Comparison of ENCODE assay signal across 1 cellular context in the genomic region with DNA sequence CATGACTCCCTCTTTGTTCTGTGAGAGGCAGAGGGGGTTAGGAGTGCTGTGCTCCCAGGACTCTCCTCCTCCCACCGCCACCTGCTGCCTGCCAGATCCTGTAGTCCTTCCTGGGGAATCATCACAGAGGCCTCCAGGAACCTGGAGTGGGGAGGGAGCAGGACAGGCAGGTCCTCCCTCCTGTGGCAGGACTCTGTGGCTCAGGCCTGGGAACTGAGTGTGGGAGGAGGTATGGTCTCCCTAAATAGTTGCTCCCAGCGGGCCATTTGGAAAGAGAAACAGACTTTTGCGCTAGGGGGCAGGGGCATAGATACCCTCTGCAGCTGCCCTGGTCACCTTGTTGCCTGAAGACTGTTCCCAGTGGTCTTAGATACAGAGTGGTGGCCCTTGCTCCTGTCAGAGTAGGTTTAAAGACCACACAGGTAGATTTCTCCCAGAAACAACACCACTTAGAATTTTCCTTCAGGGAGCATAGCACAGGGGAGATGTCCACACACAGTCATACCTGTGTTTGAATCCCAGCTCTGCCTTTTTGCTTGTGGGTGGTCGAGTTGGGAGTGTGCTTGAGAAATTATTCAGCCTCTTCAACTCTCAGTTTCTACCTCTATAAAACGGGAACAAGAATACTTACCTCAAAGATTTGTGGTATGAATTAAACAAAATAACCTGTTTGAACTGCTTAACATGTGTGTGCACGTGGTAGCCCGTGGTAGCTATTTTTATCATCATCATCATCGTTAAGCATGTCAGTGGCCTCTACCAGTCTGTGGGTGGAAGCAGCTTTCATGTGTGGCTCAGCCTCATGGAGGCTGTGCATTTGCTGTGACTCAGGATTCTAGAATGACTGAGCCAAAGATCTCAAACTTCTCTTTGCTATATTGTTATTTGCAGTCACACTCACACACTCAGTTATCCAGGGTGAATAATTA.
TF ChIP-seq lines count a peak whose summit lies in the region.

No MANE protein-coding gene starts in this region.

TF ChIP-seq in K562, 482 proteins besides CTCF, POLR2A, EP300 and RAD21 (continued from another document and continues in another):
- TF ChIP-seq ATF6 (CRISPR knock-in tag; IDR thresholded peaks at IDR 0.05) (no peak), NCOA4 (IDR thresholded peaks at IDR 0.05; ENCODE audit: partially characterized antibody) (no peak), KAT2B (IDR thresholded peaks at IDR 0.05; ENCODE audit: low read depth, low read length) (no peak), FOXA3 (CRISPR knock-in tag; conservative IDR thresholded peaks at IDR 0.05 in 1 of 2, IDR thresholded peaks at IDR 0.05 in 1 of 2) (no peak), TEAD4 (IDR thresholded peaks at IDR 0.05; ENCODE audit: low read length) (0 out of 2 replicates have a peak, but pooled peaks have one; percentile 33), TEAD4 (CRISPR knock-in tag; IDR thresholded peaks at IDR 0.05; ENCODE audit: borderline replicate concordance) (no peak), KLF13 (tag; IDR thresholded peaks at IDR 0.05; ENCODE audit: borderline replicate concordance, low read depth) (no peak), ATF7 (IDR thresholded peaks at IDR 0.05) (0 out of 2 replicates have a peak, but pooled peaks have one; percentile 11), STAT5A (IDR thresholded peaks at IDR 0.05; ENCODE audit: borderline replicate concordance, low read length) (no peak), IRF2 (CRISPR knock-in tag; IDR thresholded peaks at IDR 0.05) (no peak), HDAC3 (IDR thresholded peaks at IDR 0.05; ENCODE audit: borderline replicate concordance, partially characterized antibody) (no peak), MAFK (IDR thresholded peaks at IDR 0.05; ENCODE audit: low read length) (peak; percentile 8; the same call in 1 of the 2 replicates), ARID1B (IDR thresholded peaks at IDR 0.05) (peak; percentile 32; the same call in 1 of the 2 replicates), RNF2 (IDR thresholded peaks at IDR 0.05) (no peak), MIER1 (IDR thresholded peaks at IDR 0.05; ENCODE audit: low read depth) (no peak), U2AF2 (optimal IDR thresholded peaks at IDR 0.05; ENCODE audit: low read depth, low read length) (no peak), CBFA2T3 (IDR thresholded peaks at IDR 0.05) (peak; percentile 16; the same call in 1 of the 2 replicates), PHF21A (IDR thresholded peaks at IDR 0.05; ENCODE audit: borderline replicate concordance, low read depth) (no peak), CREB3 (tag; conservative IDR thresholded peaks at IDR 0.05; ENCODE audit: low read depth) (no peak; the same call in 1 of the 2 replicates), GATA2 (CRISPR knock-in tag; IDR thresholded peaks at IDR 0.05) (no peak), SMAD2 (IDR thresholded peaks at IDR 0.05; ENCODE audit: low read depth, low read length) (no peak), HNRNPLL (IDR thresholded peaks at IDR 0.05; ENCODE audit: low read depth, low read length, poor library complexity, severe bottlenecking) (no peak), CHD4 (IDR thresholded peaks at IDR 0.05; ENCODE audit: insufficient read depth, insufficient replicate concordance, low read depth, low read length, poor library complexity, severe bottlenecking) (no peak), CHD1 (IDR thresholded peaks at IDR 0.05; ENCODE audit: low read length) (no peak), LARP7 (IDR thresholded peaks at IDR 0.05) (no peak), C11orf30 (IDR thresholded peaks at IDR 0.05; ENCODE audit: low read depth) (peak; percentile 45), ETS2 (tag; IDR thresholded peaks at IDR 0.05; ENCODE audit: borderline replicate concordance, poor library complexity, severe bottlenecking) (no peak), SETDB1 (IDR thresholded peaks at IDR 0.05; ENCODE audit: low read length) (no peak), PHF20 (IDR thresholded peaks at IDR 0.05; ENCODE audit: partially characterized antibody) (no peak), ZNF561 (CRISPR knock-in tag; conservative IDR thresholded peaks at IDR 0.05) (no peak), ZNF134 (CRISPR knock-in tag; conservative IDR thresholded peaks at IDR 0.05) (0 out of 2 replicates have a peak, but pooled peaks have one; percentile 15), RHOXF2B (CRISPR knock-in tag; conservative IDR thresholded peaks at IDR 0.05) (no peak), ZFX (CRISPR knock-in tag; IDR thresholded peaks at IDR 0.05) (peak; percentile 32; the same call in 1 of the 2 replicates), E2F3 (CRISPR knock-in tag; IDR thresholded peaks at IDR 0.05) (no peak), ZNF766 (CRISPR knock-in tag; conservative IDR thresholded peaks at IDR 0.05) (no peak), ZKSCAN8 (CRISPR knock-in tag; IDR thresholded peaks at IDR 0.05) (no peak), DMBX1 (CRISPR knock-in tag; IDR thresholded peaks at IDR 0.05; ENCODE audit: borderline replicate concordance) (peak; percentile 82), E2F8 (IDR thresholded peaks at IDR 0.05; ENCODE audit: low read depth, partially characterized antibody) (no peak), SIN3A (IDR thresholded peaks at IDR 0.05; ENCODE audit: borderline replicate concordance in 2 of 2, control insufficient read depth in 1 of 2, low read depth in 2 of 2, low read length in 2 of 2) (no peak), HEY1 (CRISPR knock-in tag; IDR thresholded peaks at IDR 0.05; ENCODE audit: borderline replicate concordance) (no peak), ZNF384 (IDR thresholded peaks at IDR 0.05; ENCODE audit: low read depth, low read length) (no peak), ZNF311 (CRISPR knock-in tag; IDR thresholded peaks at IDR 0.05) (no peak)
- TF ChIP-seq, protein P1, sequence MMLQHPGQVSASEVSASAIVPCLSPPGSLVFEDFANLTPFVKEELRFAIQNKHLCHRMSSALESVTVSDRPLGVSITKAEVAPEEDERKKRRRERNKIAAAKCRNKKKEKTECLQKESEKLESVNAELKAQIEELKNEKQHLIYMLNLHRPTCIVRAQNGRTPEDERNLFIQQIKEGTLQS (IDR thresholded peaks at IDR 0.05) = peak; percentile 18; the same call in 1 of the 2 replicates
- TF ChIP-seq, protein P1 (CRISPR knock-in tag; conservative IDR thresholded peaks at IDR 0.05) = no peak
- TF ChIP-seq, protein P2, sequence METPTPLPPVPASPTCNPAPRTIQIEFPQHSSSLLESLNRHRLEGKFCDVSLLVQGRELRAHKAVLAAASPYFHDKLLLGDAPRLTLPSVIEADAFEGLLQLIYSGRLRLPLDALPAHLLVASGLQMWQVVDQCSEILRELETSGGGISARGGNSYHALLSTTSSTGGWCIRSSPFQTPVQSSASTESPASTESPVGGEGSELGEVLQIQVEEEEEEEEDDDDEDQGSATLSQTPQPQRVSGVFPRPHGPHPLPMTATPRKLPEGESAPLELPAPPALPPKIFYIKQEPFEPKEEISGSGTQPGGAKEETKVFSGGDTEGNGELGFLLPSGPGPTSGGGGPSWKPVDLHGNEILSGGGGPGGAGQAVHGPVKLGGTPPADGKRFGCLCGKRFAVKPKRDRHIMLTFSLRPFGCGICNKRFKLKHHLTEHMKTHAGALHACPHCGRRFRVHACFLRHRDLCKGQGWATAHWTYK (CRISPR knock-in tag; IDR thresholded peaks at IDR 0.05) = peak; percentile 77; the same call in 1 of the 2 replicates
- TF ChIP-seq, protein P3, sequence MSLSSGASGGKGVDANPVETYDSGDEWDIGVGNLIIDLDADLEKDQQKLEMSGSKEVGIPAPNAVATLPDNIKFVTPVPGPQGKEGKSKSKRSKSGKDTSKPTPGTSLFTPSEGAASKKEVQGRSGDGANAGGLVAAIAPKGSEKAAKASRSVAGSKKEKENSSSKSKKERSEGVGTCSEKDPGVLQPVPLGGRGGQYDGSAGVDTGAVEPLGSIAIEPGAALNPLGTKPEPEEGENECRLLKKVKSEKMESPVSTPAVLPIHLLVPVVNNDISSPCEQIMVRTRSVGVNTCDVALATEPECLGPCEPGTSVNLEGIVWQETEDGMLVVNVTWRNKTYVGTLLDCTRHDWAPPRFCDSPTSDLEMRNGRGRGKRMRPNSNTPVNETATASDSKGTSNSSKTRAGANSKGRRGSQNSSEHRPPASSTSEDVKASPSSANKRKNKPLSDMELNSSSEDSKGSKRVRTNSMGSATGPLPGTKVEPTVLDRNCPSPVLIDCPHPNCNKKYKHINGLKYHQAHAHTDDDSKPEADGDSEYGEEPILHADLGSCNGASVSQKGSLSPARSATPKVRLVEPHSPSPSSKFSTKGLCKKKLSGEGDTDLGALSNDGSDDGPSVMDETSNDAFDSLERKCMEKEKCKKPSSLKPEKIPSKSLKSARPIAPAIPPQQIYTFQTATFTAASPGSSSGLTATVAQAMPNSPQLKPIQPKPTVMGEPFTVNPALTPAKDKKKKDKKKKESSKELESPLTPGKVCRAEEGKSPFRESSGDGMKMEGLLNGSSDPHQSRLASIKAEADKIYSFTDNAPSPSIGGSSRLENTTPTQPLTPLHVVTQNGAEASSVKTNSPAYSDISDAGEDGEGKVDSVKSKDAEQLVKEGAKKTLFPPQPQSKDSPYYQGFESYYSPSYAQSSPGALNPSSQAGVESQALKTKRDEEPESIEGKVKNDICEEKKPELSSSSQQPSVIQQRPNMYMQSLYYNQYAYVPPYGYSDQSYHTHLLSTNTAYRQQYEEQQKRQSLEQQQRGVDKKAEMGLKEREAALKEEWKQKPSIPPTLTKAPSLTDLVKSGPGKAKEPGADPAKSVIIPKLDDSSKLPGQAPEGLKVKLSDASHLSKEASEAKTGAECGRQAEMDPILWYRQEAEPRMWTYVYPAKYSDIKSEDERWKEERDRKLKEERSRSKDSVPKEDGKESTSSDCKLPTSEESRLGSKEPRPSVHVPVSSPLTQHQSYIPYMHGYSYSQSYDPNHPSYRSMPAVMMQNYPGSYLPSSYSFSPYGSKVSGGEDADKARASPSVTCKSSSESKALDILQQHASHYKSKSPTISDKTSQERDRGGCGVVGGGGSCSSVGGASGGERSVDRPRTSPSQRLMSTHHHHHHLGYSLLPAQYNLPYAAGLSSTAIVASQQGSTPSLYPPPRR (CRISPR knock-in tag; IDR thresholded peaks at IDR 0.05; ENCODE audit: borderline replicate concordance) = no peak
- TF ChIP-seq, protein P4, sequence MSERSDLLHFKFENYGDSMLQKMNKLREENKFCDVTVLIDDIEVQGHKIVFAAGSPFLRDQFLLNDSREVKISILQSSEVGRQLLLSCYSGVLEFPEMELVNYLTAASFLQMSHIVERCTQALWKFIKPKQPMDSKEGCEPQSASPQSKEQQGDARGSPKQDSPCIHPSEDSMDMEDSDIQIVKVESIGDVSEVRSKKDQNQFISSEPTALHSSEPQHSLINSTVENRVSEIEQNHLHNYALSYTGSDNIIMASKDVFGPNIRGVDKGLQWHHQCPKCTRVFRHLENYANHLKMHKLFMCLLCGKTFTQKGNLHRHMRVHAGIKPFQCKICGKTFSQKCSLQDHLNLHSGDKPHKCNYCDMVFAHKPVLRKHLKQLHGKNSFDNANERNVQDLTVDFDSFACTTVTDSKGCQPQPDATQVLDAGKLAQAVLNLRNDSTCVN (CRISPR knock-in tag; IDR thresholded peaks at IDR 0.05) = no peak
- TF ChIP-seq, protein P5, sequence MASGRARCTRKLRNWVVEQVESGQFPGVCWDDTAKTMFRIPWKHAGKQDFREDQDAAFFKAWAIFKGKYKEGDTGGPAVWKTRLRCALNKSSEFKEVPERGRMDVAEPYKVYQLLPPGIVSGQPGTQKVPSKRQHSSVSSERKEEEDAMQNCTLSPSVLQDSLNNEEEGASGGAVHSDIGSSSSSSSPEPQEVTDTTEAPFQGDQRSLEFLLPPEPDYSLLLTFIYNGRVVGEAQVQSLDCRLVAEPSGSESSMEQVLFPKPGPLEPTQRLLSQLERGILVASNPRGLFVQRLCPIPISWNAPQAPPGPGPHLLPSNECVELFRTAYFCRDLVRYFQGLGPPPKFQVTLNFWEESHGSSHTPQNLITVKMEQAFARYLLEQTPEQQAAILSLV (tag; IDR thresholded peaks at IDR 0.05) = no peak
- TF ChIP-seq, protein P6, sequence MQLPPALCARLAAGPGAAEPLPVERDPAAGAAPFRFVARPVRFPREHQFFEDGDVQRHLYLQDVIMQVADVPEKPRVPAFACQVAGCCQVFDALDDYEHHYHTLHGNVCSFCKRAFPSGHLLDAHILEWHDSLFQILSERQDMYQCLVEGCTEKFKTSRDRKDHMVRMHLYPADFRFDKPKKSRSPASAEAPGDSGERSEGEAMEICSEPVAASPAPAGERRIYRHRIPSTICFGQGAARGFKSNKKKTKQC (CRISPR knock-in tag; IDR thresholded peaks at IDR 0.05) = no peak
